Comparison of ENCODE assay signal across 8 cellular contexts in the genomic region with DNA sequence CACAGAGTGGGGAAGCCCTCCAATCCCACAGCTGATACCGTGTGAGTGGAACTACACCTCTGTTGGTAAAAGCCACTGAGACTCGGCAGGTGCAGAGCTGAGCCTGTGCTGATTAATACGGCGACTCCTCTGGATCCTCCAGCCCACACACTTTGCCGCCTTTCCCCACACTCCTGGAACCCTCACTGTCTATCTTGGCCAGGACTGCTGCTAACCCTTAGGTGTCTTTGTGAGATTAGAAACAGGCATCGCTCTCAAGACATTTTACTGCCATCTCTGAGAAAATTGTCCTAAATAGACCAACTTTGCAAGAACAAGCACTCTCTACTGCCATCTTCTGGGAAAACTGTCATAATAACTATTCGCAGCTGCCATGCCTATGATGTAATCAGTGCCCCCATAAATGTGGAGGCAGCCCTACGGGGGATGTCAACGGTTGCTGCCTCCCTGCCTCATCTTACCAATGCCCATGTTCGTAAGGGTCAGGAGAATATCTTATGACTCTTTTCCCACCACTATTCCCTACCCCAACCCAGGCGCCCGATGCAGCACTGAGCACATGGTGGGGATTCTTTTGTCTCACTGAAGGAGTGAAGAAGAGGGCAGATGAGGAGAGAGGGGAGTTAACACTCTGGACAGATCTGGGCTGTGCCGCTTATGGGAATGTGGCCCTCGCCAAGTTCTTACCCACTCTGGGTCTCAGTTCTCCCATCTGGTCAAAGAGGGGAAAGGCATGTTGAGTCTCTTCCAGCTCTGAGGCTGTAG. TPM values are rescaled to one million over a fixed set of nuclear protein-coding genes. Genes with fewer than 3 reads are reported as not detected.
A peak's percentile ranks its signal among the peaks of the same experiment; 100 is the strongest.
DNase-seq lines count a peak whose midpoint lies in the region; ATAC-seq, FAIRE-seq and TF ChIP-seq lines count a peak whose summit lies in the region.

No MANE protein-coding gene starts in this region.

- H3K27ac ChIP-seq in A549, result peak overlapping the region; percentile 21 to 50; a peak in 2 of 6 replicates

- peaks cover 63% of the 10 kb centered on the region for H3K27me3 Mint-ChIP-seq in T-helper 17 cell

- H3K4me2 ChIP-seq in A549, result peak overlapping the region; percentile 56

- no peak overlapping the region for H3K27ac Mint-ChIP-seq in T-helper 17 cell

- peak; percentile 52 to 61 for DNase-seq in A549 (ENCODE audit: low read depth in 1 of 2, low spot score in 1 of 2)
- peak; percentile 61 for DNase-seq in GM10248 (ENCODE audit: extremely low spot score)
- peak; percentile 29 to 52 for DNase-seq in NCI-H2081 (lab: John Stamatoyannopoulos, UW)
- no peak for DNase-seq in T-helper 17 cell
- DNase-seq in fibroblast of the conjunctiva (ENCODE audit: low read depth), result peak; percentile 41
- peak; percentile 74 for DNase-seq in retina
- no peak for DNase-seq in activated naive CD4-positive, alpha-beta T cell treated with Interleukin-2 at 50 U/mL for 16 hours

- H3K36me3 Mint-ChIP-seq in T-helper 17 cell (ENCODE audit: low read depth), result peaks cover 2% of the 10 kb centered on the region

- H3K9me3 ChIP-seq in A549 (no peaks in the 10 kb centered on the region), T-helper 17 cell (ENCODE audit: control insufficient read depth, low read length, poor library complexity, severe bottlenecking) (no peaks in the 10 kb centered on the region)

- no peak for TF ChIP-seq EP300 in A549 (IDR thresholded peaks at IDR 0.05)

- no peak overlapping the region for H3K4me3 ChIP-seq in A549

- 30% methylated on average over 14 of the region's 14 CpGs for WGBS in A549 (ENCODE audit: missing lambda C conversion rate)

- peak; percentile 67 to 72 for TF ChIP-seq RAD21 in A549 (conservative IDR thresholded peaks at IDR 0.05 in 1 of 2, IDR thresholded peaks at IDR 0.05 in 1 of 2)

- FAIRE-seq in A549 (lab: Jason Lieb, UNC), result no peak

- H3K4me3 Mint-ChIP-seq in T-helper 17 cell, result no peak overlapping the region

- peaks cover 4% of the 10 kb centered on the region for H3K4me1 Mint-ChIP-seq in T-helper 17 cell

- TF ChIP-seq CTCF in A549 (IDR thresholded peaks at IDR 0.05) (peak; percentile 81), GM10248 (IDR thresholded peaks at IDR 0.05; ENCODE audit: control extremely low read depth, extremely low read depth, low read depth, missing control alignments) (peak; percentile 36)

- ATAC-seq in A549, result peak; percentile 66 to 80
- ATAC-seq in T-helper 17 cell, result peak; percentile 40
- no peak for ATAC-seq in GM19397 (IDR thresholded peaks at IDR 0.05; ENCODE audit: unreplicated experiment)

- no peak for TF ChIP-seq POLR2A in A549 (IDR thresholded peaks at IDR 0.05; ENCODE audit: low read length)

- POLR2A ChIA-PET in A549 (lab: Yijun Ruan, JAX), result interaction anchor here (0.8 kb wide), 1 partner anchor 24 kb away, joined by 3 read pairs; no protein-coding TSS in a partner anchor
- POLR2A ChIA-PET in GM10248 (lab: Yijun Ruan, JAX), result interaction anchor here (0.5 kb wide), 1 partner anchor 1133 kb away, joined by 3 read pairs; no protein-coding TSS in a partner anchor

- H3K4me1 ChIP-seq in A549, result peaks cover 12% of the 10 kb centered on the region; the same call in 1 of the 3 replicates

- CTCF ChIA-PET in A549 (lab: Yijun Ruan, JAX) (interaction anchor here (0.6 to 17.6 kb wide), 40 partner anchors 10 to 440 kb away, joined by 3 to 219 read pairs (median 4); a partner anchor contains a TSS), GM10248 (lab: Yijun Ruan, JAX) (interaction anchor here (0.6 to 1.9 kb wide), 9 partner anchors 8 to 177 kb away, joined by 4 to 6 read pairs (median 4); no protein-coding TSS in a partner anchor)

TF ChIP-seq in A549, 52 proteins besides CTCF, POLR2A, EP300 and RAD21:
- no peak for TF ChIP-seq FOXS1 (CRISPR knock-in tag; IDR thresholded peaks at IDR 0.05)
- TF ChIP-seq CEBPB (IDR thresholded peaks at IDR 0.05), result peak; percentile 48 to 82; a peak in 3 of 4 replicates
- TF ChIP-seq SMC3 (IDR thresholded peaks at IDR 0.05), result peak; percentile 76

RNA-seq across cellular contexts. Expression of a gene that starts 26.1 kb away (rescaled TPM):
- polyA plus RNA-seq in A549 (2011; rRNA removed) (0.28 TPM in 2 replicates), A549 (2017; fragmentation: RNase III; extraction: RNeasy Plus Mini Kit Qiagen cat#74134 plus additional on column Dnase treatment) (0.11 to 0.24 TPM (median 0.12 TPM) in 3 replicates)
- 0.07 and 0.09 TPM in 2 replicates for polyA plus RNA-seq in A549 (2012; cell fraction: cytosol; rRNA removed)
- 0.05 and 0.08 TPM in 2 replicates for polyA plus RNA-seq in A549 (2012; cell fraction: nucleus; rRNA removed)
- 0.44 and 0.54 TPM in 2 replicates for polyA minus RNA-seq in A549 (2011; rRNA and poly(A)+ RNA removed)
- under 1 TPM; 0.12 to 0.21 TPM for total RNA-seq in T-helper 17 cell

RNA-seq across cellular contexts. Expression of a gene that starts 59.3 kb away (rescaled TPM):
- polyA plus RNA-seq in A549 (2011; rRNA removed) (0.03 and 0.07 TPM in 2 replicates), A549 (2017; fragmentation: RNase III; extraction: RNeasy Plus Mini Kit Qiagen cat#74134 plus additional on column Dnase treatment) (0.04 to 0.05 TPM (median 0.04 TPM) in 3 replicates)
- polyA plus RNA-seq in A549 (2012; cell fraction: cytosol; rRNA removed), result 0.01 and 0.05 TPM in 2 replicates
- 0.01 and 0.11 TPM in 2 replicates for polyA plus RNA-seq in A549 (2012; cell fraction: nucleus; rRNA removed)
- polyA minus RNA-seq in A549 (2011; rRNA and poly(A)+ RNA removed), result 0.04 and 0.24 TPM in 2 replicates
- not detected for total RNA-seq in T-helper 17 cell

Comparison
In these comparisons a context has a peak if more than half of its experiments do, and no peak if none do; other contexts are left out.
1. DNase-seq: peak in A549 (2 of 2), GM10248 (single experiment), NCI-H2081 (2 of 2), fibroblast of the conjunctiva (single experiment) and retina (single experiment); none in T-helper 17 cell (0 of 3) and activated naive CD4-positive, alpha-beta T cell treated with Interleukin-2 at 50 U/mL for 16 hours (single experiment).